34 cellular contexts compared by ENCODE assay signal in the genomic region with DNA sequence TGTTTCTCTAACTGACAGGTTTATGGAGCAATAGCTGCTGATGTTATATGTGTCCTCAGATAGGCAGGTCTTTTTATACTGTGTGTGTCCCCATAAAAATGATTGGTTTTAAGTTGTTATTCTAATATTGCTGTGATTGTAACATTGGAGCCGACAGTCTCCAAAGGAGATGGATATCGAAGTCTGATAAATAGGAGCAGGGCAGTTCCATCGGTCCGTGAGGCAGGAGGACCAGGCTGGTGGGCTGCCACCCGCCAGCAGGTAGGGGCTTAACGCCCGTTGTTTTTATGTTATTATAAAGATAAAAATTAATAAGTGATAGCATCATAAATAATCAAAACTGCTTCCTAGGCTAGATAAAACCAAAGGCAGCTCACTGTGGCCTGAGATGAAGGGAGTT. TPM values are rescaled to one million over a fixed set of nuclear protein-coding genes. Genes with fewer than 3 reads are reported as not detected.
"Had no signal": no experiment of that assay in that cellular context is flagged by ENCODE, and none has a peak within 500 bp of the region (broad histone marks: within the 10 kb centered on the region; RNA-seq: fewer than 3 reads in every experiment).

No MANE protein-coding gene starts in this region.

- DNase-seq: Karpas-422, Kasumi-1, KBM-7, KG1, MG63, MM.1S, MV-4-11, NCI-H1048, NCI-H1092, NCI-H1092 treated with DMSO at 0.1 percent for 48 hours, NCI-H1105, NCI-H1105 treated with DMSO at 0.1 percent for 48 hours, NCI-H1417, NCI-H1417 treated with DMSO at 0.1 percent for 48 hours, NCI-H146, NCI-H1694, NCI-H1694 treated with DMSO at 0.1 percent for 48 hours, NCI-H187, NCI-H187 treated with DMSO at 0.1 percent for 48 hours, NCI-H1930, NCI-H2029, NCI-H2029 treated with DMSO at 0.1 percent for 48 hours, NCI-H2081, NCI-H2081 treated with DMSO at 0.1 percent for 48 hours, NCI-H2107, NCI-H2227 treated with DMSO at 0.1 percent for 48 hours, NCI-H226, NCI-H345, NCI-H446 had no signal

- H3K4me3 ChIP-seq: MG63 had no signal

- H3K27ac ChIP-seq: KMS-11 had no signal

- H3K9me3 ChIP-seq: MG63 had no signal

- H3K27me3 ChIP-seq: MG63 had no signal

- H3K36me3 ChIP-seq: MG63 had no signal

RNA-seq across cellular contexts. Expression of a gene that starts 38.0 kb away (rescaled TPM):
- total RNA-seq: LHCN-M2, M059J, MCF 10A, NCI-H460 had no signal
